In the genomic region with DNA sequence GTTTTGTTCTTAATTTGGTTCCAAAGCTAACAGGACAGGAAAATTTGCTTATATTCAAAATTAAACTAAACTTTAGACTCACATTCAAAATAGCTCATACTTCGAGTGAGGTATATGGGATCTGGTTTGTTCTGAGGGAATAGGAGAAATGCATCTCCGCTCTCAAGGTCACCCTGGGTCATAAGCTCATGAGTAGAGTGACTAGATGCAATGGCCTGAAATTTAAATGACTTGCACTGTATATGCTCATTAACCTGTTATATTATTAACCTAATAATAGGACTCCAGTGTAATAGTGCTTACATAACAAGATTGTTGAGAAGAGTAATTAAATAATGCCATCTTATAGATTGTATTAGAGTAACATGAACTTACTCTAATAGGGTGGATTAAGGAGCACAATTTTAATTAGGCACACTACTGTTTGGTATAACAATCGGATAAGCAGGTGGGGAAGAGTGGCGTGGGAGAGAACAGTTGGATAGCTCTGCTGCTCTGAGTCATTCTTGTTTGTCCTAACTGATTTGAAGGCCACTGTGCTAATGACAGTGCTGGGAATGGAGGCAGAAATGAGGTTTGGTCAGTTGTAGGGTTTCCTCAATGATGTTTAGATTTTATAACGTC, we compare ENCODE assay signal across 10 cellular contexts. TPM values are rescaled to one million over a fixed set of nuclear protein-coding genes. Genes with fewer than 3 reads are reported as not detected.
DNase-seq lines count a peak whose midpoint lies in the region; ATAC-seq and TF ChIP-seq lines count a peak whose summit lies in the region.
"Had no signal": no experiment of that assay in that cellular context is flagged by ENCODE, and none has a peak within 500 bp of the region (broad histone marks: within the 10 kb centered on the region; RNA-seq: fewer than 3 reads in every experiment).

No MANE protein-coding gene starts in this region.

- no peak for TF ChIP-seq CTCF in WTC11 (IDR thresholded peaks at IDR 0.05)

- peaks cover 0 to 7% (median 0%) of the 10 kb centered on the region in 3 donors for H3K36me3 ChIP-seq in skeletal muscle tissue (ENCODE audit: control insufficient read depth in 3 of 3, insufficient read depth in 3 of 3, low read length in 3 of 3)

- no peak overlapping the region for H3K9ac ChIP-seq in skeletal muscle tissue (ENCODE audit: low read depth in 1 of 3, low read length in 3 of 3)

- H3K4me1 Mint-ChIP-seq in WTC11 = peaks cover 41% of the 10 kb centered on the region

- DNase-seq in LHCN-M2 (ENCODE audit: low read depth) = peak; percentile 30
- no peak for DNase-seq in WTC11 (ENCODE audit: low spot score)
- DNase-seq in left ventricle myocardium superior = no peak
- no peak for DNase-seq in AG08395 (ENCODE audit: low spot score)
- DNase-seq in activated CD4-positive, alpha-beta T cell treated with anti-CD3 and anti-CD28 coated beads for 4 hours = no peak
- DNase-seq: activated CD4-positive, alpha-beta T cell treated with anti-CD3 and anti-CD28 coated beads, Interleukin-2, amount 50 U/mL, for 1 hour; stimulated activated CD4-positive, alpha-beta T cell treated with anti-CD3 and anti-CD28 coated beads, Interleukin-2, amount 100 ng/mL, for 48 hours had no signal

- no peaks in the 10 kb centered on the region for H3K27me3 Mint-ChIP-seq in WTC11 (ENCODE audit: low read depth)
- H3K27me3 Mint-ChIP-seq: activated naive CD4-positive, alpha-beta T cell treated with anti-CD3 and anti-CD28 coated beads, Interleukin-2, amount 50 U/mL, for 24 hours had no signal

- H3K4me3 ChIP-seq in skeletal muscle tissue (ENCODE audit: low read length in 3 of 3) = no peak overlapping the region

- H3K9me3 ChIP-seq in skeletal muscle tissue (ENCODE audit: control insufficient read depth in 3 of 3, low read length in 3 of 3) = no peaks in the 10 kb centered on the region

- peaks cover 20 to 37% (median 29%) of the 10 kb centered on the region in 3 donors for H3K4me1 ChIP-seq in skeletal muscle tissue (ENCODE audit: control insufficient read depth in 3 of 3, insufficient read depth in 3 of 3, low read length in 3 of 3)

- CTCF ChIA-PET in WTC11 (lab: Charles Lee) = interaction anchor here (1.3 kb wide), 1 partner anchor 24 kb away, joined by 3 read pairs; the partner anchor contains the start of gene SEC22C

- H3K27me3 ChIP-seq in skeletal muscle tissue (ENCODE audit: control insufficient read depth in 3 of 3, insufficient read depth in 3 of 3, low read length in 3 of 3) = no peaks in the 10 kb centered on the region

- ATAC-seq in WTC11 (no peak), left ventricle myocardium superior (peak; percentile 54), SK-N-SH treated with all-trans-retinoic acid at 6 μM for 48 hours (no peak)

- intact Hi-C loops in left ventricle myocardium superior (cut with micrococcal nuclease) = no loop called here

- H3K27ac Mint-ChIP-seq in WTC11 = peak overlapping the region; percentile 75
- H3K27ac Mint-ChIP-seq: activated naive CD4-positive, alpha-beta T cell treated with anti-CD3 and anti-CD28 coated beads, Interleukin-2, amount 50 U/mL, for 24 hours had no signal

- H3K27ac ChIP-seq in skeletal muscle tissue (ENCODE audit: low read depth, low read length) = peak overlapping the region; percentile 20

- POLR2A ChIA-PET in WTC11 (lab: Charles Lee) = no interaction called here

- no peaks in the 10 kb centered on the region for H3K9me3 Mint-ChIP-seq in WTC11
- H3K9me3 Mint-ChIP-seq: activated naive CD4-positive, alpha-beta T cell treated with anti-CD3 and anti-CD28 coated beads, Interleukin-2, amount 50 U/mL, for 24 hours had no signal

- H3K4me3 Mint-ChIP-seq in WTC11 = no peak overlapping the region
- H3K4me3 Mint-ChIP-seq: activated naive CD4-positive, alpha-beta T cell treated with anti-CD3 and anti-CD28 coated beads, Interleukin-2, amount 50 U/mL, for 24 hours had no signal

- H3K36me3 Mint-ChIP-seq in WTC11 = peaks cover 28% of the 10 kb centered on the region

TF ChIP-seq in WTC11, 78 proteins besides CTCF, POLR2A, EP300 and RAD21 (continues in another document):
- no peak for TF ChIP-seq ZSCAN18 (CRISPR knock-in tag; IDR thresholded peaks at IDR 0.05)
- TF ChIP-seq, protein P1, sequence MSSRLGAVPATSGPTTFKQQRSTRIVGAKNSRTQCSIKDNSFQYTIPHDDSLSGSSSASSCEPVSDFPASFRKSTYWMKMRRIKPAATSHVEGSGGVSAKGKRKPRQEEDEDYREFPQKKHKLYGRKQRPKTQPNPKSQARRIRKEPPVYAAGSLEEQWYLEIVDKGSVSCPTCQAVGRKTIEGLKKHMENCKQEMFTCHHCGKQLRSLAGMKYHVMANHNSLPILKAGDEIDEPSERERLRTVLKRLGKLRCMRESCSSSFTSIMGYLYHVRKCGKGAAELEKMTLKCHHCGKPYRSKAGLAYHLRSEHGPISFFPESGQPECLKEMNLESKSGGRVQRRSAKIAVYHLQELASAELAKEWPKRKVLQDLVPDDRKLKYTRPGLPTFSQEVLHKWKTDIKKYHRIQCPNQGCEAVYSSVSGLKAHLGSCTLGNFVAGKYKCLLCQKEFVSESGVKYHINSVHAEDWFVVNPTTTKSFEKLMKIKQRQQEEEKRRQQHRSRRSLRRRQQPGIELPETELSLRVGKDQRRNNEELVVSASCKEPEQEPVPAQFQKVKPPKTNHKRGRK (CRISPR knock-in tag; IDR thresholded peaks at IDR 0.05; ENCODE audit: borderline replicate concordance) = no peak
- TF ChIP-seq ZNF263 (CRISPR knock-in tag; IDR thresholded peaks at IDR 0.05; ENCODE audit: low read depth) = no peak
- TF ChIP-seq NR3C1 (CRISPR knock-in tag; conservative IDR thresholded peaks at IDR 0.05; ENCODE audit: low read depth) = no peak

TF ChIP-seq in SK-N-SH treated with all-trans-retinoic acid at 6 μM for 48 hours, 23 proteins besides CTCF, POLR2A, EP300 and RAD21:
- TF ChIP-seq, protein P2, sequence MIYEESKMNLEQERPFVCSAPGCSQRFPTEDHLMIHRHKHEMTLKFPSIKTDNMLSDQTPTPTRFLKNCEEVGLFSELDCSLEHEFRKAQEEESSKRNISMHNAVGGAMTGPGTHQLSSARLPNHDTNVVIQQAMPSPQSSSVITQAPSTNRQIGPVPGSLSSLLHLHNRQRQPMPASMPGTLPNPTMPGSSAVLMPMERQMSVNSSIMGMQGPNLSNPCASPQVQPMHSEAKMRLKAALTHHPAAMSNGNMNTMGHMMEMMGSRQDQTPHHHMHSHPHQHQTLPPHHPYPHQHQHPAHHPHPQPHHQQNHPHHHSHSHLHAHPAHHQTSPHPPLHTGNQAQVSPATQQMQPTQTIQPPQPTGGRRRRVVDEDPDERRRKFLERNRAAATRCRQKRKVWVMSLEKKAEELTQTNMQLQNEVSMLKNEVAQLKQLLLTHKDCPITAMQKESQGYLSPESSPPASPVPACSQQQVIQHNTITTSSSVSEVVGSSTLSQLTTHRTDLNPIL (CRISPR knock-in tag; IDR thresholded peaks at IDR 0.05; ENCODE audit: low read depth) = no peak
- TF ChIP-seq RARB (CRISPR knock-in tag; IDR thresholded peaks at IDR 0.05) (no peak), GLIS3 (CRISPR knock-in tag; IDR thresholded peaks at IDR 0.05) (no peak), SNAI2 (CRISPR knock-in tag; IDR thresholded peaks at IDR 0.05) (no peak)

RNA-seq across cellular contexts. Expression of gene NKTR, which starts 5.2 kb away (rescaled TPM):
- total RNA-seq in LHCN-M2 (2014; rRNA removed) = 26.4 and 35.1 TPM in 2 replicates
- 7.3 TPM for polyA plus RNA-seq in LHCN-M2 (2012)
- total RNA-seq in WTC11 (2021) = 76.4 to 89.3 TPM (median 82.3 TPM) in 3 replicates
- 23.6 TPM for total RNA-seq in left ventricle myocardium superior
- 119 TPM for total RNA-seq in skeletal muscle tissue

RNA-seq across cellular contexts. Expression of gene SS18L2, which starts 15.0 kb away (rescaled TPM):
- total RNA-seq in LHCN-M2 (2014; rRNA removed) = 18.0 and 26.3 TPM in 2 replicates
- 23.6 TPM for polyA plus RNA-seq in LHCN-M2 (2012)
- 52.9 to 65.0 TPM (median 62.6 TPM) in 3 replicates for total RNA-seq in WTC11 (2021)
- total RNA-seq in left ventricle myocardium superior = 9.7 TPM
- 15.7 TPM for total RNA-seq in skeletal muscle tissue

RNA-seq across cellular contexts. Expression of gene SEC22C, which starts 23.9 kb away (rescaled TPM):
- total RNA-seq in LHCN-M2 (2014; rRNA removed) (79.2 and 90.2 TPM in 2 replicates), WTC11 (2021) (35.2 to 37.0 TPM (median 37.0 TPM) in 3 replicates), left ventricle myocardium superior (24.3 TPM), skeletal muscle tissue (21.4 TPM)
- polyA plus RNA-seq in LHCN-M2 (2012) = 30.8 TPM

RNA-seq across cellular contexts. Expression of gene ZBTB47, which starts 47.8 kb away (rescaled TPM):
- total RNA-seq in LHCN-M2 (2014; rRNA removed) = 28.9 and 33.2 TPM in 2 replicates
- polyA plus RNA-seq in LHCN-M2 (2012) = 30.1 TPM
- 5.2 to 5.9 TPM (median 5.6 TPM) in 3 replicates for total RNA-seq in WTC11 (2021)
- total RNA-seq in left ventricle myocardium superior = 90.5 TPM
- 21.4 TPM for total RNA-seq in skeletal muscle tissue
